In genomic region chr9:14198544-14199510, GRCh38 we compare ENCODE assay signal across 11 cellular contexts.
DNase-seq lines count a peak whose midpoint lies in the region; ATAC-seq and FAIRE-seq lines count a peak whose summit lies in the region.
"Had no signal": no experiment of that assay in that cellular context is flagged by ENCODE, and none has a peak within 500 bp of the region (broad histone marks: within the 10 kb centered on the region; RNA-seq: fewer than 3 reads in every experiment).

No MANE protein-coding gene starts in this region.

- FAIRE-seq in RCC 7860 (lab: Jason Lieb, UNC), result no peak

- peak overlapping the region; percentile 6 to 7 for H3K9ac ChIP-seq in stomach smooth muscle (ENCODE audit: low read length in 2 of 2)

- no peaks in the 10 kb centered on the region for H3K36me3 ChIP-seq in stomach smooth muscle (ENCODE audit: control insufficient read depth in 2 of 2, insufficient read depth in 2 of 2, low read length in 2 of 2)

- peak overlapping the region; percentile 5 to 40 for H3K4me3 ChIP-seq in stomach smooth muscle (ENCODE audit: low read length in 2 of 2)

- peaks cover 39% of the 10 kb centered on the region for H3K4me1 ChIP-seq in stomach smooth muscle (ENCODE audit: control insufficient read depth, insufficient read depth, low read length)

- DNase-seq in NCI-H2029 treated with DMSO at 0.1 percent for 48 hours (lab: John Stamatoyannopoulos, UW) (peak; percentile 40), cerebellar cortex (ENCODE audit: low spot score) (peak; percentile 97), kidney tubule cell (ENCODE audit: low spot score) (peak; percentile 59), RCC 7860 (ENCODE audit: low spot score) (no peak), SIG-M5 treated with dmso at 0.1 percent for 504 hours (lab: John Stamatoyannopoulos, UW; ENCODE audit: unreplicated experiment) (no peak), iPS-NIHi7 (ENCODE audit: extremely low spot score) (no peak)
- DNase-seq: activated B cell treated with CpG ODN at 0.5 μM for 24 hours; effector CD8-positive, alpha-beta T cell had no signal

- ATAC-seq in HG03460 (IDR thresholded peaks at IDR 0.05; ENCODE audit: unreplicated experiment), result no peak
- ATAC-seq: HCT116 had no signal

- no peaks in the 10 kb centered on the region for H3K27me3 ChIP-seq in stomach smooth muscle (ENCODE audit: control insufficient read depth in 1 of 2, insufficient read depth in 2 of 2, low read length in 2 of 2)

- H3K9me3 ChIP-seq in stomach smooth muscle (ENCODE audit: control insufficient read depth in 2 of 2, low read length in 2 of 2), result no peaks in the 10 kb centered on the region

- peak overlapping the region; percentile 42 for H3K27ac ChIP-seq in stomach smooth muscle (ENCODE audit: low read length)

Comparison
In these comparisons a context has a peak if more than half of its experiments do, and no peak if none do; other contexts are left out.
1. DNase-seq: peak in NCI-H2029 treated with DMSO at 0.1 percent for 48 hours (single experiment), cerebellar cortex (single experiment) and kidney tubule cell (single experiment); none in RCC 7860 (single experiment), SIG-M5 treated with dmso at 0.1 percent for 504 hours (single experiment) and iPS-NIHi7 (single experiment).